Comparison of ENCODE assay signal across 8 cellular contexts in genomic region chr1:181135815-181136737, GRCh38.
DNase-seq lines count a peak whose midpoint lies in the region; ATAC-seq, FAIRE-seq and TF ChIP-seq lines count a peak whose summit lies in the region.

No MANE protein-coding gene starts in this region.

- TF ChIP-seq CTCF in epithelial cell of esophagus (IDR thresholded peaks at IDR 0.05; ENCODE audit: insufficient read depth, low read depth, low read length, missing control alignments) = no peak

- DNase-seq in GM04504 (ENCODE audit: low read depth) (peak; percentile 85), RCC 7860 (ENCODE audit: low spot score) (peak; percentile 48), epithelial cell of esophagus (ENCODE audit: low read depth) (peak; percentile 93), pons (ENCODE audit: low spot score) (peak; percentile 64), NCI-H146 treated with DMSO at 0.1 percent for 48 hours (lab: John Stamatoyannopoulos, UW; ENCODE audit: unreplicated experiment) (no peak)
- no peak for DNase-seq in activated CD4-positive, CD25-positive, alpha-beta regulatory T cell (lab: John Stamatoyannopoulos, UW)

- FAIRE-seq in RCC 7860 (lab: Jason Lieb, UNC) = no peak

- ATAC-seq in HG02571 (IDR thresholded peaks at IDR 0.05; ENCODE audit: unreplicated experiment) (no peak), GM21528 (IDR thresholded peaks at IDR 0.05; ENCODE audit: low FRiP score, unreplicated experiment) (no peak)

- no peak overlapping the region for H3K4me3 ChIP-seq in epithelial cell of esophagus (ENCODE audit: low read length)

Comparison
In these comparisons a context has a peak if more than half of its experiments do, and no peak if none do; other contexts are left out.
1. DNase-seq: peak in GM04504 (single experiment), RCC 7860 (single experiment), epithelial cell of esophagus (single experiment) and pons (single experiment); none in activated CD4-positive, CD25-positive, alpha-beta regulatory T cell (0 of 4) and NCI-H146 treated with DMSO at 0.1 percent for 48 hours (single experiment).